In the genomic region with DNA sequence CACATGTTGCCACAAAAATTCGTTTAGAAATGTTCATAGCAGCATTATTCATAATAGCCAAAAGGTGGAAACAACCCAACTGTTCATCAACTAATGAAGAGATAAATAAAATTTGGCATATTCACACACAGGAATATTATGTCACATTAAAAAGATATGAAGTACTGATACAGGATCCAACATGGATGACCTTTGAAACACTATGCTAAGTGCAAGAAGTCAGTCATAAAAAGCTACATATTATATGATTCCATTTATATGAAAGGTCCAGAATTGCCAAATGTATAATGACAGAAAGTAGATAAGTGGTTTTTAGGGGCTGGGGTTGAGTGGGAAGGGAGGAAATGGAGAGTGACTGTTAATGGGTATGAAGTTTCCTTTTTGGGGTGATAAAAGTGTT, we compare ENCODE assay signal across 37 cellular contexts.
"Had no signal": no experiment of that assay in that cellular context is flagged by ENCODE, and none has a peak within 500 bp of the region (broad histone marks: within the 10 kb centered on the region; RNA-seq: fewer than 3 reads in every experiment).

No MANE protein-coding gene starts in this region.

- H3K4me1 ChIP-seq: ascending aorta had no signal

- H3K4me3 ChIP-seq: ascending aorta, cardiac muscle cell had no signal

- H3K4me3 Mint-ChIP-seq: activated B cell treated with CpG ODN at 0.5 μM for 24 hours; activated CD4-positive, alpha-beta memory T cell treated with anti-CD3 and anti-CD28 coated beads, Interleukin-2, amount 10 ng/mL, durations not matched to agents 7 days and 5 days; activated CD4-positive, alpha-beta T cell treated with anti-CD3 and anti-CD28 coated beads, Interleukin-2, amount 10 ng/mL, durations not matched to agents 24 days and 14 days; activated CD8-positive, alpha-beta memory T cell treated with anti-CD3 and anti-CD28 coated beads, Interleukin-2, amount 10 ng/mL, durations not matched to agents 7 days and 5 days; activated CD8-positive, alpha-beta T cell treated with anti-CD3 and anti-CD28 coated beads, Interleukin-2, amount 10 ng/mL, durations not matched to agents 7 days and 5 days; activated naive CD4-positive, alpha-beta T cell treated with anti-CD3 and anti-CD28 coated beads, Interleukin-2, amount 10 ng/mL, durations not matched to agents 7 days and 5 days; activated naive CD4-positive, alpha-beta T cell treated with anti-CD3 and anti-CD28 coated beads, Interleukin-2, amount 50 U/mL, for 24 hours; activated naive CD8-positive, alpha-beta T cell; activated naive CD8-positive, alpha-beta T cell treated with anti-CD3 and anti-CD28 coated beads, Interleukin-2, amount 10 ng/mL, durations not matched to agents 7 days and 5 days; activated naive CD8-positive, alpha-beta T cell treated with anti-CD3 and anti-CD28 coated beads, Interleukin-2, amount 50 U/mL, for 24 hours; activated T-cell treated with anti-CD3 and anti-CD28 coated beads, Interleukin-2, amount 50 U/mL, for 24 hours; brain; central memory CD8-positive, alpha-beta T cell; T-cell; T-helper 2 cell treated with Interferon-gamma antibody and Interleukin-4, amounts not matched to agents 5 μg/mL and 100 μg/mL, for 36 hours had no signal

- H3K27me3 ChIP-seq: ascending aorta had no signal

- H3K36me3 Mint-ChIP-seq: activated CD8-positive, alpha-beta memory T cell treated with anti-CD3 and anti-CD28 coated beads, Interleukin-2, amount 10 ng/mL, durations not matched to agents 7 days and 5 days; activated naive CD4-positive, alpha-beta T cell treated with anti-CD3 and anti-CD28 coated beads, Interleukin-2, amount 10 ng/mL, durations not matched to agents 7 days and 5 days; activated naive CD4-positive, alpha-beta T cell treated with anti-CD3 and anti-CD28 coated beads, Interleukin-2, amount 50 U/mL, for 24 hours; activated naive CD8-positive, alpha-beta T cell; activated naive CD8-positive, alpha-beta T cell treated with anti-CD3 and anti-CD28 coated beads, Interleukin-2, amount 10 ng/mL, durations not matched to agents 7 days and 5 days; brain; T-cell had no signal

- H3K27ac ChIP-seq: ascending aorta, cardiac muscle cell, VCaP had no signal

- H3K36me3 ChIP-seq: ascending aorta, cardiac muscle cell had no signal

- H3K9me3 Mint-ChIP-seq: activated naive CD4-positive, alpha-beta T cell treated with anti-CD3 and anti-CD28 coated beads, Interleukin-2, amount 50 U/mL, for 24 hours; activated naive CD8-positive, alpha-beta T cell treated with anti-CD3 and anti-CD28 coated beads, Interleukin-2, amount 50 U/mL, for 24 hours; activated T-cell treated with anti-CD3 and anti-CD28 coated beads, Interleukin-2, amount 50 U/mL, for 24 hours; activated T-helper 2 cell treated with anti-CD3 and anti-CD28 coated beads, Interferon-gamma antibody, Interleukin-2, Interleukin-4, amounts not matched to agents 10 μg/mL and 5 μg/mL and 100 μg/mL, durations not matched to agents 14 hours and 24 hours and 36 hours; central memory CD8-positive, alpha-beta T cell; T-helper 2 cell treated with Interferon-gamma antibody and Interleukin-4, amounts not matched to agents 5 μg/mL and 100 μg/mL, for 36 hours had no signal

- FAIRE-seq: bronchial epithelial cell, TTC549 had no signal

- H3K9me3 ChIP-seq: ascending aorta had no signal

- H3K4me1 Mint-ChIP-seq: activated B cell treated with CpG ODN at 0.5 μM for 24 hours; activated CD8-positive, alpha-beta memory T cell treated with anti-CD3 and anti-CD28 coated beads, Interleukin-2, amount 10 ng/mL, durations not matched to agents 7 days and 5 days; activated naive CD4-positive, alpha-beta T cell treated with anti-CD3 and anti-CD28 coated beads, Interleukin-2, amount 50 U/mL, for 24 hours; activated naive CD8-positive, alpha-beta T cell treated with anti-CD3 and anti-CD28 coated beads, Interleukin-2, amount 10 ng/mL, durations not matched to agents 7 days and 5 days; activated naive CD8-positive, alpha-beta T cell treated with anti-CD3 and anti-CD28 coated beads, Interleukin-2, amount 50 U/mL, for 24 hours had no signal

- ATAC-seq: activated CD8-positive, alpha-beta memory T cell treated with anti-CD3 and anti-CD28 coated beads, Interleukin-2, amount 10 ng/mL, durations not matched to agents 7 days and 5 days; activated CD8-positive, alpha-beta T cell treated with anti-CD3 and anti-CD28 coated beads, Interleukin-2, amount 10 ng/mL, durations not matched to agents 7 days and 5 days; activated naive CD8-positive, alpha-beta T cell treated with anti-CD3 and anti-CD28 coated beads, Interleukin-2, amount 50 U/mL, for 24 hours; T-cell had no signal

- DNase-seq: activated B cell treated with CpG ODN at 0.5 μM for 24 hours; activated CD4-positive, alpha-beta memory T cell treated with anti-CD3 and anti-CD28 coated beads, Interleukin-2, amount 10 ng/mL, durations not matched to agents 7 days and 5 days; activated CD4-positive, alpha-beta T cell treated with anti-CD3 and anti-CD28 coated beads for 4 hours; activated CD4-positive, alpha-beta T cell treated with anti-CD3 and anti-CD28 coated beads, Interleukin-2, amount 10 ng/mL, durations not matched to agents 24 days and 14 days; activated CD4-positive, alpha-beta T cell treated with anti-CD3 and anti-CD28 coated beads, Interleukin-2, amount 50 U/mL, for 1 hour; activated CD4-positive, alpha-beta T cell treated with anti-CD3 and anti-CD28 coated beads, Interleukin-2, amount 50 U/mL, for 4 hours; activated CD4-positive, CD25-positive, alpha-beta regulatory T cell treated with anti-CD3 and anti-CD28 coated beads, Interleukin-2, amount 50 U/mL, for 72 hours; activated CD8-positive, alpha-beta memory T cell treated with anti-CD3 and anti-CD28 coated beads for 24 hours; activated CD8-positive, alpha-beta memory T cell treated with anti-CD3 and anti-CD28 coated beads, Interleukin-2, amount 10 ng/mL, durations not matched to agents 7 days and 5 days; activated CD8-positive, alpha-beta memory T cell treated with anti-CD3 and anti-CD28 coated beads, Interleukin-2, amount 50 U/mL, for 48 hours; activated CD8-positive, alpha-beta T cell treated with anti-CD3 and anti-CD28 coated beads, Interleukin-2, amount 10 ng/mL, durations not matched to agents 7 days and 5 days; activated effector memory CD4-positive, alpha-beta T cell treated with Interleukin-2 at 50 U/mL for 16 hours; activated gamma-delta T cell; activated naive CD4-positive, alpha-beta T cell treated with anti-CD3 and anti-CD28 coated beads, Interleukin-2, amount 10 ng/mL, durations not matched to agents 7 days and 5 days; activated naive CD4-positive, alpha-beta T cell treated with Interleukin-2 at 50 U/mL for 16 hours; activated naive CD8-positive, alpha-beta T cell treated with anti-CD3 and anti-CD28 coated beads, Interleukin-2, amount 10 ng/mL, durations not matched to agents 7 days and 5 days; activated naive CD8-positive, alpha-beta T cell treated with anti-CD3 and anti-CD28 coated beads, Interleukin-2, amount 50 U/mL, for 24 hours; activated T-cell treated with anti-CD3 and anti-CD28 coated beads, Interleukin-2, amount 50 U/mL, for 24 hours; activated T-cell treated with anti-CD3 and anti-CD28 coated beads, Interleukin-2, amount 50 U/mL, for 48 hours; amygdala; anterior cingulate cortex; caudate nucleus; cerebellar nuclear complex; T-cell; T-helper 2 cell; T-helper 9 cell had no signal

- H3K27me3 Mint-ChIP-seq: activated CD8-positive, alpha-beta memory T cell treated with anti-CD3 and anti-CD28 coated beads, Interleukin-2, amount 10 ng/mL, durations not matched to agents 7 days and 5 days; central memory CD8-positive, alpha-beta T cell had no signal

- H3K27ac Mint-ChIP-seq: activated B cell treated with CpG ODN at 0.5 μM for 24 hours; activated CD4-positive, alpha-beta memory T cell treated with anti-CD3 and anti-CD28 coated beads, Interleukin-2, amount 10 ng/mL, durations not matched to agents 7 days and 5 days; activated CD4-positive, alpha-beta T cell treated with anti-CD3 and anti-CD28 coated beads, Interleukin-2, amount 10 ng/mL, durations not matched to agents 24 days and 14 days; activated CD8-positive, alpha-beta memory T cell treated with anti-CD3 and anti-CD28 coated beads, Interleukin-2, amount 10 ng/mL, durations not matched to agents 7 days and 5 days; activated CD8-positive, alpha-beta T cell treated with anti-CD3 and anti-CD28 coated beads, Interleukin-2, amount 10 ng/mL, durations not matched to agents 7 days and 5 days; activated naive CD4-positive, alpha-beta T cell treated with anti-CD3 and anti-CD28 coated beads, Interleukin-2, amount 10 ng/mL, durations not matched to agents 7 days and 5 days; activated naive CD4-positive, alpha-beta T cell treated with anti-CD3 and anti-CD28 coated beads, Interleukin-2, amount 50 U/mL, for 24 hours; activated naive CD8-positive, alpha-beta T cell; activated naive CD8-positive, alpha-beta T cell treated with anti-CD3 and anti-CD28 coated beads, Interleukin-2, amount 10 ng/mL, durations not matched to agents 7 days and 5 days; activated naive CD8-positive, alpha-beta T cell treated with anti-CD3 and anti-CD28 coated beads, Interleukin-2, amount 50 U/mL, for 24 hours; activated T-cell treated with anti-CD3 and anti-CD28 coated beads, Interleukin-2, amount 50 U/mL, for 24 hours; activated T-helper 2 cell treated with anti-CD3 and anti-CD28 coated beads, Interferon-gamma antibody, Interleukin-2, Interleukin-4, amounts not matched to agents 10 μg/mL and 5 μg/mL and 100 μg/mL, durations not matched to agents 14 hours and 24 hours and 36 hours; brain; T-cell; T-helper 2 cell treated with Interferon-gamma antibody and Interleukin-4, amounts not matched to agents 5 μg/mL and 100 μg/mL, for 36 hours had no signal
